ENCODE assay signal across 8 cellular contexts in genomic region chr12:50222275-50222783, GRCh38. TPM values are rescaled to one million over a fixed set of nuclear protein-coding genes. Genes with fewer than 3 reads are reported as not detected.
DNase-seq lines count a peak whose midpoint lies in the region; ATAC-seq, FAIRE-seq and TF ChIP-seq lines count a peak whose summit lies in the region.

No MANE protein-coding gene starts in this region.

- H3K4me1 ChIP-seq in MM.1S (ENCODE audit: low read length), result peaks cover 11% of the 10 kb centered on the region
- peaks cover 9% of the 10 kb centered on the region; the same call in 1 of the 2 replicates for H3K4me1 ChIP-seq in HepG2 (ENCODE audit: insufficient read depth, low read length)
- peaks cover 55% of the 10 kb centered on the region for H3K4me1 ChIP-seq in suprapubic skin

- CTCF ChIA-PET in HepG2 (lab: Yijun Ruan, JAX; ENCODE audit: low intra/inter-chr PET ratio, low total read pairs), result no interaction called here

- 93% methylated on average over 5 of the region's 5 CpGs for WGBS in HepG2 (ENCODE audit: low lambda C conversion rate)
- WGBS in suprapubic skin, result 5% methylated on average over 5 of the region's 5 CpGs

- H3K9me2 ChIP-seq in MM.1S (replicated peaks; ENCODE audit: insufficient read depth, low read length) (no peaks in the 10 kb centered on the region), SU-DHL-6 (replicated peaks; ENCODE audit: insufficient read depth, low read length) (no peaks in the 10 kb centered on the region)

- in situ Hi-C loops in HepG2 (cut with HindIII; ENCODE audit: extremely low pct_ligation_motif_present, low pct_unique_long_range_greater_than_20kb), result no loop called here

- H3K36me3 ChIP-seq in MM.1S (replicated peaks; ENCODE audit: insufficient read depth, low read length), result no peaks in the 10 kb centered on the region
- H3K36me3 ChIP-seq in SU-DHL-6 (ENCODE audit: low read length), result no peaks in the 10 kb centered on the region
- 0 out of 5 replicates have a peak, but pooled peaks cover 0 to 12% of the 10 kb centered on the region in 2 experiments for H3K36me3 ChIP-seq in HepG2 (replicated peaks in 1 of 2; ENCODE audit: control insufficient read depth in 1 of 2, insufficient read depth in 2 of 2, low read length in 2 of 2)
- no peaks in the 10 kb centered on the region for H3K36me3 ChIP-seq in suprapubic skin

- TF ChIP-seq POLR2A in HepG2 (IDR thresholded peaks at IDR 0.05; ENCODE audit: insufficient read depth in 1 of 2, low read depth in 2 of 2, low read length in 2 of 2) (no peak), suprapubic skin (IDR thresholded peaks at IDR 0.05) (no peak)

- peak overlapping the region; percentile 32 for H3K4me2 ChIP-seq in MM.1S (ENCODE audit: low read depth, low read length)
- H3K4me2 ChIP-seq in SU-DHL-6 (ENCODE audit: low read depth, low read length, poor library complexity, severe bottlenecking), result peak overlapping the region; percentile 74
- H3K4me2 ChIP-seq in HepG2 (ENCODE audit: low read depth, low read length), result no peak overlapping the region

- POLR2A ChIA-PET in HepG2 (lab: Yijun Ruan, JAX), result no interaction called here

- ATAC-seq in HepG2 (no peak), GM18868 (IDR thresholded peaks at IDR 0.05; ENCODE audit: unreplicated experiment) (no peak)

- H2AFZ ChIP-seq in MM.1S (ENCODE audit: low read length) (peak overlapping the region; percentile 39; the same call in 1 of the 2 replicates), SU-DHL-6 (ENCODE audit: low read depth, low read length, severe bottlenecking) (peak overlapping the region; percentile 75), HepG2 (ENCODE audit: low read length) (no peak overlapping the region)

- DNase-seq in activated CD4-positive, alpha-beta T cell treated with anti-CD3 and anti-CD28 coated beads for 48 hours, result peak; percentile 35
- no peak for DNase-seq in activated CD4-positive, alpha-beta T cell treated with anti-CD3 and anti-CD28 coated beads for 1 hour
- no peak for DNase-seq in MM.1S
- peak in 3 of 10 donors; percentile 40 to 54 (median 44) for DNase-seq in dorsolateral prefrontal cortex
- no peak for DNase-seq in HepG2 (ENCODE audit: low spot score)
- peak in 1 of 2 donors; percentile 82 for DNase-seq in suprapubic skin (ENCODE audit: low spot score in 2 of 2)

- no peak for TF ChIP-seq CTCF in MM.1S (IDR thresholded peaks at IDR 0.05; ENCODE audit: low read length)
- no peak for TF ChIP-seq CTCF in SU-DHL-6 (IDR thresholded peaks at IDR 0.05; ENCODE audit: insufficient read depth, low read length, poor library complexity, severe bottlenecking)
- peak in 30 of 56 donors; percentile 9 to 42 (median 24) for TF ChIP-seq CTCF in dorsolateral prefrontal cortex (IDR thresholded peaks at IDR 0.05 in 54 of 56, conservative IDR thresholded peaks at IDR 0.05 in 2 of 56; ENCODE audit: low read depth in 1 of 56, partially characterized antibody in 56 of 56)
- no peak for TF ChIP-seq CTCF in HepG2 (CRISPR knock-in tag; IDR thresholded peaks at IDR 0.05)
- TF ChIP-seq CTCF in suprapubic skin (IDR thresholded peaks at IDR 0.05), result peak in 1 of 2 donors; percentile 32

- peak overlapping the region; percentile 20; the same call in 1 of the 2 replicates for H3K27ac ChIP-seq in MM.1S (ENCODE audit: low read length)
- H3K27ac ChIP-seq in SU-DHL-6 (ENCODE audit: low read depth, low read length), result peak overlapping the region; percentile 78
- peak overlapping the region in 57 of 59 donors; percentile 5 to 87 (median 68) for H3K27ac ChIP-seq in dorsolateral prefrontal cortex
- no peak overlapping the region for H3K27ac ChIP-seq in HepG2 (ENCODE audit: extremely low read length, insufficient read depth, low read length)
- peak overlapping the region; percentile 89 for H3K27ac ChIP-seq in suprapubic skin

- no peaks in the 10 kb centered on the region for H3K9me3 ChIP-seq in MM.1S (replicated peaks; ENCODE audit: insufficient read depth, low read length)
- no peaks in the 10 kb centered on the region for H3K9me3 ChIP-seq in SU-DHL-6 (ENCODE audit: insufficient read depth, low read length)
- no peaks in the 10 kb centered on the region for H3K9me3 ChIP-seq in HepG2 (ENCODE audit: low read length)
- H3K9me3 ChIP-seq in suprapubic skin, result no peaks in the 10 kb centered on the region

- intact Hi-C loops in dorsolateral prefrontal cortex (cut with DNase I) (no loop called here), HepG2 (cut with micrococcal nuclease; ENCODE audit: unreplicated experiment) (no loop called here)

- BruUV-seq in HepG2 (replicated peaks; lab: Mats Ljungman, UMichigan), result no TSS peak

- TF ChIP-seq EP300 in HepG2 (IDR thresholded peaks at IDR 0.05; ENCODE audit: low read depth in 2 of 2, low read length in 2 of 2) (no peak), HepG2 (CRISPR knock-in tag; IDR thresholded peaks at IDR 0.05; ENCODE audit: borderline replicate concordance) (no peak), suprapubic skin (IDR thresholded peaks at IDR 0.05) (no peak)

- H4K20me1 ChIP-seq in MM.1S (ENCODE audit: insufficient read depth, low read length), result no peaks in the 10 kb centered on the region
- no peaks in the 10 kb centered on the region for H4K20me1 ChIP-seq in SU-DHL-6 (ENCODE audit: low read depth, low read length)
- H4K20me1 ChIP-seq in HepG2 (ENCODE audit: insufficient read depth, low read length), result no peaks in the 10 kb centered on the region

- TF ChIP-seq RAD21 in HepG2 (CRISPR knock-in tag; IDR thresholded peaks at IDR 0.05), result no peak

- H3K79me2 ChIP-seq in MM.1S (ENCODE audit: low read length) (no peaks in the 10 kb centered on the region), SU-DHL-6 (ENCODE audit: insufficient read depth, low read length) (peaks cover 35% of the 10 kb centered on the region), HepG2 (ENCODE audit: insufficient read depth, low read length) (no peaks in the 10 kb centered on the region)

- peak overlapping the region; percentile 9; the same call in 1 of the 2 replicates for H3K4me3 ChIP-seq in MM.1S (ENCODE audit: low read length)
- H3K4me3 ChIP-seq in SU-DHL-6 (ENCODE audit: insufficient read depth, low read length, poor library complexity, severe bottlenecking), result peak overlapping the region; percentile 64
- peak overlapping the region; percentile 0 to 67 (median 42) for H3K4me3 ChIP-seq in dorsolateral prefrontal cortex
- no peak overlapping the region for H3K4me3 ChIP-seq in HepG2 (replicated peaks in 1 of 3; ENCODE audit: insufficient read depth in 1 of 3, low read depth in 2 of 3, low read length in 3 of 3)
- H3K4me3 ChIP-seq in suprapubic skin, result peak overlapping the region; percentile 54

- no peaks in the 10 kb centered on the region for H3K27me3 ChIP-seq in MM.1S (replicated peaks; ENCODE audit: insufficient read depth, low read length)
- no peaks in the 10 kb centered on the region for H3K27me3 ChIP-seq in SU-DHL-6 (ENCODE audit: low read length)
- no peaks in the 10 kb centered on the region for H3K27me3 ChIP-seq in dorsolateral prefrontal cortex
- H3K27me3 ChIP-seq in HepG2 (ENCODE audit: control insufficient read depth in 1 of 2, insufficient read depth in 2 of 2, low read length in 2 of 2), result no peaks in the 10 kb centered on the region
- H3K27me3 ChIP-seq in suprapubic skin, result no peaks in the 10 kb centered on the region

- H3F3A ChIP-seq in MM.1S (ENCODE audit: insufficient read depth, low read length), result peaks cover 7% of the 10 kb centered on the region; the same call in 1 of the 2 replicates
- peaks cover 15% of the 10 kb centered on the region for H3F3A ChIP-seq in SU-DHL-6 (ENCODE audit: insufficient read depth)

- FAIRE-seq in HepG2 (lab: Jason Lieb, UNC), result no peak

- H3K9ac ChIP-seq in MM.1S (ENCODE audit: low read length) (peak overlapping the region; percentile 0; the same call in 1 of the 2 replicates), SU-DHL-6 (ENCODE audit: low read length) (peak overlapping the region; percentile 76), HepG2 (ENCODE audit: insufficient read depth, low read depth, low read length) (no peak overlapping the region)

TF ChIP-seq in HepG2, 621 proteins besides CTCF, POLR2A, EP300 and RAD21:
- TF ChIP-seq SRF (IDR thresholded peaks at IDR 0.05; ENCODE audit: low read depth, low read length) (peak; percentile 67), ZNF615 (CRISPR knock-in tag; IDR thresholded peaks at IDR 0.05; ENCODE audit: borderline replicate concordance) (no peak)

RNA-seq across cellular contexts. Expression of gene CERS5, which starts 55.2 kb away (rescaled TPM):
- total RNA-seq in dorsolateral prefrontal cortex, result 100 to 1,000 TPM in 13 of 120 experiments, 10 to 100 TPM in 107; 48.2 to 123 (median 77.2) TPM
- 15.3 and 22.3 TPM in 2 replicates for total RNA-seq in HepG2 (2016; rRNA removed; fragmentation: Illumina TruSeq; extraction: Trizol)
- 10.3 and 12.1 TPM in 2 replicates for total RNA-seq in HepG2 (2016; cell fraction: cytosol; rRNA removed; fragmentation: Illumina TruSeq; extraction: Trizol; ENCODE audit: low read depth)
- 13.6 and 22.8 TPM in 2 replicates for total RNA-seq in HepG2 (2016; cell fraction: insoluble cytoplasmic fraction; rRNA removed; fragmentation: Illumina TruSeq; extraction: Trizol)
- 18.3 and 19.2 TPM in 2 replicates for total RNA-seq in HepG2 (2016; cell fraction: membrane; rRNA removed; fragmentation: Illumina TruSeq; extraction: Trizol)
- total RNA-seq in HepG2 (2016; cell fraction: nucleus; rRNA removed; fragmentation: Illumina TruSeq; extraction: Trizol), result 34.1 and 37.5 TPM in 2 replicates
- polyA plus RNA-seq in HepG2 (2011; rRNA removed), result 37.5 and 48.8 TPM in 2 replicates
- polyA plus RNA-seq in HepG2 (2011; cell fraction: cytosol; rRNA removed), result 24.8 and 42.9 TPM in 2 replicates
- polyA plus RNA-seq in HepG2 (2011; cell fraction: nucleus; rRNA removed), result 37.4 and 42.7 TPM in 2 replicates
- polyA plus RNA-seq in HepG2 (2012), result 18.5 and 22.9 TPM in 2 replicates
- 11.3 and 11.6 TPM in 2 replicates for polyA plus RNA-seq in HepG2 (2016; cell fraction: cytosol; fragmentation: Illumina TruSeq; extraction: Trizol; ENCODE audit: low read depth)
- 16.0 and 16.6 TPM in 2 replicates for polyA plus RNA-seq in HepG2 (2016; cell fraction: insoluble cytoplasmic fraction; fragmentation: Illumina TruSeq; extraction: Trizol; ENCODE audit: low read depth)
- 17.8 and 18.4 TPM in 2 replicates for polyA plus RNA-seq in HepG2 (2016; cell fraction: membrane; fragmentation: Illumina TruSeq; extraction: Trizol; ENCODE audit: low read depth)
- 69.6 and 73.1 TPM in 2 replicates for polyA plus RNA-seq in HepG2 (2016; cell fraction: nucleus; fragmentation: Illumina TruSeq; extraction: Trizol; ENCODE audit: insufficient read depth, low read depth)
- 54.7 and 68.3 TPM in 2 replicates for polyA minus RNA-seq in HepG2 (2011; rRNA and poly(A)+ RNA removed; ENCODE audit: low replicate concordance)
- polyA minus RNA-seq in HepG2 (2011; cell fraction: cytosol; rRNA and poly(A)+ RNA removed), result 16.2 and 19.3 TPM in 2 replicates
- polyA minus RNA-seq in HepG2 (2011; cell fraction: nucleus; rRNA and poly(A)+ RNA removed), result 29.5 and 31.8 TPM in 2 replicates
- total RNA-seq in suprapubic skin, result 10 to 100 TPM; 29.4 to 45.1 (median 38.9) TPM

Comparison
In these comparisons a context has a peak if more than half of its experiments do, and no peak if none do; other contexts are left out.
1. H3K4me3 ChIP-seq: peak in MM.1S (single experiment), SU-DHL-6 (single experiment), dorsolateral prefrontal cortex (59 of 59) and suprapubic skin (single experiment); none in HepG2 (0 of 3).
2. CTCF ChIP-seq: peak in dorsolateral prefrontal cortex (30 of 56); none in MM.1S (single experiment), SU-DHL-6 (single experiment) and HepG2 (single experiment).